Comparison of ENCODE assay signal across 11 cellular contexts in the genomic region with DNA sequence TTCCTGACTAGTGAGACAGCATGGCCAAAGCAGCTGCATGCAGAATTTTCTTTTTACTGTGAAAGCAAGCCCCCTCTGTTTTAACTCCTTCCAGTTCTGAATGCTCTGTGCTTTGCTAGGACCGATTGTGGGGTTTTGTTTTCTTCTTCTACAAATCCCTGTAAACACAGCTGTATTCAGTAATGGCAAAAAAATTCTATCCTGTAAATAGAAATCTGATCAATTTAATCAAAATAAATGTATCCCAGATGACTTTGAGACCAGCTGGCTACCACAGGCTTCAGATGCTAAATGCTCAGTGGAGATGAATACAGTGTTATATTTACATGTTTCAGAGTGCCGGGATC.
DNase-seq lines count a peak whose midpoint lies in the region; ATAC-seq and TF ChIP-seq lines count a peak whose summit lies in the region.
"Had no signal": no experiment of that assay in that cellular context is flagged by ENCODE, and none has a peak within 500 bp of the region (broad histone marks: within the 10 kb centered on the region; RNA-seq: fewer than 3 reads in every experiment).

No MANE protein-coding gene starts in this region.

- H3K27me3 ChIP-seq in CD4-positive, alpha-beta T cell (ENCODE audit: control insufficient read depth, insufficient read depth, low read length): peaks cover 21% of the 10 kb centered on the region
- no peaks in the 10 kb centered on the region for H3K27me3 ChIP-seq in naive thymus-derived CD4-positive, alpha-beta T cell (ENCODE audit: control insufficient read depth in 2 of 2, insufficient read depth in 2 of 2, low read length in 2 of 2)
- H3K27me3 ChIP-seq in ascending aorta: no peaks in the 10 kb centered on the region
- H3K27me3 ChIP-seq: pancreas, thyroid gland had no signal

- POLR2A ChIA-PET in AG04449 (lab: Yijun Ruan, JAX): interaction anchor here (0.6 to 1.9 kb wide), 3 partner anchors 29 to 554 kb away, joined by 3 to 8 read pairs (median 7); partner anchors contain the start of gene SOX4
- POLR2A ChIA-PET in CD4-positive, alpha-beta T cell (lab: Charles Lee): interaction anchor here (0.8 to 5.5 kb wide), 6 partner anchors 15 to 1781 kb away, joined by 3 to 53 read pairs (median 4); partner anchors contain the start of gene SOX4
- POLR2A ChIA-PET in naive thymus-derived CD4-positive, alpha-beta T cell (lab: Charles Lee): no interaction called here

- DNase-seq in AG04449 (ENCODE audit: low read depth, low spot score): no peak
- DNase-seq in CD4-positive, alpha-beta T cell: no peak
- peak; percentile 9 for DNase-seq in astrocyte of the spinal cord (ENCODE audit: low read depth, low spot score)
- DNase-seq in naive thymus-derived CD4-positive, alpha-beta T cell: no peak
- no peak for DNase-seq in ascending aorta (ENCODE audit: low spot score in 2 of 2)
- DNase-seq in DMS53 treated with DMSO at 0.1 percent for 48 hours (lab: John Stamatoyannopoulos, UW; ENCODE audit: unreplicated experiment): no peak
- DNase-seq: activated CD8-positive, alpha-beta memory T cell treated with anti-CD3 and anti-CD28 coated beads, Interleukin-2, amount 10 ng/mL, durations not matched to agents 7 days and 5 days had no signal

- peaks cover 5% of the 10 kb centered on the region for H3K36me3 Mint-ChIP-seq in CD4-positive, alpha-beta T cell (ENCODE audit: low read depth)
- H3K36me3 Mint-ChIP-seq in naive thymus-derived CD4-positive, alpha-beta T cell: no peaks in the 10 kb centered on the region
- H3K36me3 Mint-ChIP-seq: activated CD8-positive, alpha-beta memory T cell treated with anti-CD3 and anti-CD28 coated beads, Interleukin-2, amount 10 ng/mL, durations not matched to agents 7 days and 5 days had no signal

- H3K9me3 Mint-ChIP-seq in CD4-positive, alpha-beta T cell: no peaks in the 10 kb centered on the region
- peaks cover 0 to 5% (median 0%) of the 10 kb centered on the region in 11 donors for H3K9me3 Mint-ChIP-seq in naive thymus-derived CD4-positive, alpha-beta T cell

- H3K4me3 ChIP-seq in AG04449 (ENCODE audit: low read depth, low read length) (peak overlapping the region; percentile 31), astrocyte of the spinal cord (ENCODE audit: low read depth, low read length) (no peak overlapping the region), ascending aorta (no peak overlapping the region)
- H3K4me3 ChIP-seq in naive thymus-derived CD4-positive, alpha-beta T cell (ENCODE audit: low read length): peak overlapping the region; percentile 39
- H3K4me3 ChIP-seq: pancreas, thyroid gland had no signal

- peak overlapping the region; percentile 80 for H3K27ac Mint-ChIP-seq in CD4-positive, alpha-beta T cell
- H3K27ac Mint-ChIP-seq in naive thymus-derived CD4-positive, alpha-beta T cell: peak overlapping the region in 7 of 9 donors; percentile 56 to 95 (median 90)
- H3K27ac Mint-ChIP-seq: activated CD8-positive, alpha-beta memory T cell treated with anti-CD3 and anti-CD28 coated beads, Interleukin-2, amount 10 ng/mL, durations not matched to agents 7 days and 5 days had no signal

- peaks cover 0 to 5% of the 10 kb centered on the region in 2 donors for H3K4me1 ChIP-seq in naive thymus-derived CD4-positive, alpha-beta T cell (ENCODE audit: control insufficient read depth in 2 of 2, insufficient read depth in 2 of 2, low read length in 2 of 2)
- peaks cover 6 to 9% of the 10 kb centered on the region in 2 donors for H3K4me1 ChIP-seq in ascending aorta

- H3K27ac ChIP-seq in CD4-positive, alpha-beta T cell (ENCODE audit: low read depth, low read length): no peak overlapping the region
- peak overlapping the region; percentile 50 for H3K27ac ChIP-seq in naive thymus-derived CD4-positive, alpha-beta T cell (ENCODE audit: low read depth, low read length)
- H3K27ac ChIP-seq in ascending aorta: no peak overlapping the region
- H3K27ac ChIP-seq: pancreas, thyroid gland had no signal

- in situ Hi-C loops in astrocyte of the spinal cord (cut with HindIII; ENCODE audit: low sequenced_read_pairs): no loop called here

- H3K9me3 ChIP-seq in CD4-positive, alpha-beta T cell (ENCODE audit: control insufficient read depth, low read length): no peaks in the 10 kb centered on the region
- no peaks in the 10 kb centered on the region for H3K9me3 ChIP-seq in naive thymus-derived CD4-positive, alpha-beta T cell (ENCODE audit: control insufficient read depth in 2 of 3, low read length in 3 of 3)
- H3K9me3 ChIP-seq in ascending aorta: no peaks in the 10 kb centered on the region
- H3K9me3 ChIP-seq: pancreas, thyroid gland had no signal

- CTCF ChIA-PET in AG04449 (lab: Yijun Ruan, JAX): interaction anchor here (1.0 to 3.1 kb wide), 4 partner anchors 12 to 1300 kb away, joined by 3 to 9 read pairs (median 4); no protein-coding TSS in a partner anchor
- CTCF ChIA-PET in CD4-positive, alpha-beta T cell (lab: Charles Lee): no interaction called here
- CTCF ChIA-PET in naive thymus-derived CD4-positive, alpha-beta T cell (lab: Charles Lee): no interaction called here

- H3K27me3 Mint-ChIP-seq in CD4-positive, alpha-beta T cell: peaks cover 38% of the 10 kb centered on the region
- peaks cover 28 to 51% (median 34%) of the 10 kb centered on the region in 5 donors for H3K27me3 Mint-ChIP-seq in naive thymus-derived CD4-positive, alpha-beta T cell

- no peaks in the 10 kb centered on the region for H3K36me3 ChIP-seq in naive thymus-derived CD4-positive, alpha-beta T cell (ENCODE audit: control insufficient read depth in 2 of 3, insufficient read depth in 3 of 3, low read length in 3 of 3)
- no peaks in the 10 kb centered on the region for H3K36me3 ChIP-seq in ascending aorta
- H3K36me3 ChIP-seq: pancreas, thyroid gland had no signal

- ATAC-seq in CD4-positive, alpha-beta T cell (ENCODE audit: poor library complexity): no peak
- ATAC-seq in naive thymus-derived CD4-positive, alpha-beta T cell: no peak
- no peak for ATAC-seq in HG03469 (IDR thresholded peaks at IDR 0.05; ENCODE audit: unreplicated experiment)
- ATAC-seq in GM18520 (IDR thresholded peaks at IDR 0.05; ENCODE audit: unreplicated experiment): no peak
- ATAC-seq: activated CD8-positive, alpha-beta memory T cell treated with anti-CD3 and anti-CD28 coated beads, Interleukin-2, amount 10 ng/mL, durations not matched to agents 7 days and 5 days had no signal

- TF ChIP-seq CTCF in AG04449 (IDR thresholded peaks at IDR 0.05; ENCODE audit: insufficient read depth, low read length, missing control alignments) (no peak), astrocyte of the spinal cord (IDR thresholded peaks at IDR 0.05; ENCODE audit: low read depth, low read length) (no peak), ascending aorta (IDR thresholded peaks at IDR 0.05) (no peak)
- TF ChIP-seq CTCF in CD4-positive, alpha-beta T cell (IDR thresholded peaks at IDR 0.05): no peak

- intact Hi-C loops in CD4-positive, alpha-beta T cell (cut with DNase I, micrococcal nuclease): loop anchor here in 1 of 2 experiments (2.0 to 10.0 kb wide), 3 partner anchors 85 to 233 kb away; no protein-coding TSS in a partner anchor
- intact Hi-C loops in naive thymus-derived CD4-positive, alpha-beta T cell (cut with micrococcal nuclease): loop anchor here in 1 of 2 donors (5.0 kb wide), 1 partner anchor 550 kb away; no protein-coding TSS in a partner anchor
- intact Hi-C loops in ascending aorta (cut with DNase I): no loop called here

- peak overlapping the region; percentile 87 for H3K4me3 Mint-ChIP-seq in CD4-positive, alpha-beta T cell
- H3K4me3 Mint-ChIP-seq in naive thymus-derived CD4-positive, alpha-beta T cell: peak overlapping the region; percentile 3 to 90 (median 80)

- H3K4me1 Mint-ChIP-seq in CD4-positive, alpha-beta T cell (ENCODE audit: low read depth): peaks cover 44% of the 10 kb centered on the region
- peaks cover 5 to 46% (median 24%) of the 10 kb centered on the region in 7 donors for H3K4me1 Mint-ChIP-seq in naive thymus-derived CD4-positive, alpha-beta T cell

Comparison
In these comparisons a context has a peak if more than half of its experiments do, and no peak if none do; other contexts are left out.
1. H3K4me3 ChIP-seq: peak in AG04449 (single experiment) and naive thymus-derived CD4-positive, alpha-beta T cell (single experiment); none in astrocyte of the spinal cord (single experiment) and ascending aorta (0 of 2).